In genomic region chr12:55718020-55718419, GRCh38 we compare ENCODE assay signal across 7 cellular contexts. TPM values are rescaled to one million over a fixed set of nuclear protein-coding genes. Genes with fewer than 3 reads are reported as not detected.
DNase-seq lines count a peak whose midpoint lies in the region; TF ChIP-seq lines count a peak whose summit lies in the region.
"Had no signal": no experiment of that assay in that cellular context is flagged by ENCODE, and none has a peak within 500 bp of the region (broad histone marks: within the 10 kb centered on the region; RNA-seq: fewer than 3 reads in every experiment).

No MANE protein-coding gene starts in this region.

- H3K4me1 ChIP-seq in esophagus squamous epithelium: peaks cover 40 to 81% (median 56%) of the 10 kb centered on the region in 3 donors
- H3K4me1 ChIP-seq in suprapubic skin: peaks cover 69% of the 10 kb centered on the region

- intact Hi-C loops in esophagus squamous epithelium (cut with DNase I): no loop called here

- H3K4me3 ChIP-seq in esophagus squamous epithelium: peak overlapping the region in 1 of 4 donors; percentile 89
- H3K4me3 ChIP-seq in suprapubic skin: no peak overlapping the region

- H3K27me3 Mint-ChIP-seq in T-helper 2 cell treated with Interferon-gamma antibody and Interleukin-4, amounts not matched to agents 5 μg/mL and 100 μg/mL, for 36 hours (ENCODE audit: low read depth): peaks cover 6% of the 10 kb centered on the region

- H3K4me3 Mint-ChIP-seq in T-helper 2 cell treated with Interferon-gamma antibody and Interleukin-4, amounts not matched to agents 5 μg/mL and 100 μg/mL, for 36 hours: peak overlapping the region; percentile 95

- no peaks in the 10 kb centered on the region for H3K36me3 Mint-ChIP-seq in T-helper 2 cell treated with Interferon-gamma antibody and Interleukin-4, amounts not matched to agents 5 μg/mL and 100 μg/mL, for 36 hours (ENCODE audit: low read depth)

- peaks cover 0 to 3% (median 0%) of the 10 kb centered on the region in 3 donors for H3K36me3 ChIP-seq in esophagus squamous epithelium
- peaks cover 8% of the 10 kb centered on the region for H3K36me3 ChIP-seq in suprapubic skin

- H3K27ac Mint-ChIP-seq in T-helper 2 cell treated with Interferon-gamma antibody and Interleukin-4, amounts not matched to agents 5 μg/mL and 100 μg/mL, for 36 hours: no peak overlapping the region

- no peak for DNase-seq in T-helper 2 cell treated with Interferon-gamma antibody and Interleukin-4, amounts not matched to agents 5 μg/mL and 100 μg/mL, for 36 hours (ENCODE audit: low spot score)
- DNase-seq in T-helper 2 cell (no peak), esophagus squamous epithelium (lab: John Stamatoyannopoulos, UW) (no peak), suprapubic skin (ENCODE audit: low spot score in 2 of 2) (no peak), GM19240 (ENCODE audit: insufficient read length, low spot score) (no peak), NCI-H1436 treated with DMSO at 0.1 percent for 48 hours (lab: John Stamatoyannopoulos, UW) (no peak)
- DNase-seq: activated CD8-positive, alpha-beta memory T cell treated with anti-CD3 and anti-CD28 coated beads for 24 hours had no signal

- H3K9me3 Mint-ChIP-seq in T-helper 2 cell treated with Interferon-gamma antibody and Interleukin-4, amounts not matched to agents 5 μg/mL and 100 μg/mL, for 36 hours: no peaks in the 10 kb centered on the region

- peaks cover 21% of the 10 kb centered on the region for H3K4me1 Mint-ChIP-seq in T-helper 2 cell treated with Interferon-gamma antibody and Interleukin-4, amounts not matched to agents 5 μg/mL and 100 μg/mL, for 36 hours (ENCODE audit: low read depth)

- no peak for TF ChIP-seq CTCF in esophagus squamous epithelium (IDR thresholded peaks at IDR 0.05)
- no peak for TF ChIP-seq CTCF in suprapubic skin (IDR thresholded peaks at IDR 0.05)

- TF ChIP-seq EP300 in suprapubic skin (IDR thresholded peaks at IDR 0.05): no peak

- no peaks in the 10 kb centered on the region for H3K9me3 ChIP-seq in esophagus squamous epithelium
- H3K9me3 ChIP-seq in suprapubic skin: no peaks in the 10 kb centered on the region

- H3K27ac ChIP-seq in esophagus squamous epithelium (peak overlapping the region; percentile 93 to 98 (median 94)), suprapubic skin (peak overlapping the region; percentile 96)

- H3K27me3 ChIP-seq in esophagus squamous epithelium: no peaks in the 10 kb centered on the region
- no peaks in the 10 kb centered on the region for H3K27me3 ChIP-seq in suprapubic skin

- 47 to 48% methylated on average over 2 to 4 of the region's 4 CpGs for WGBS in esophagus squamous epithelium, 2 donors
- 20% methylated on average over 4 of the region's 4 CpGs for WGBS in suprapubic skin

- TF ChIP-seq POLR2A in esophagus squamous epithelium (IDR thresholded peaks at IDR 0.05): no peak
- no peak for TF ChIP-seq POLR2A in suprapubic skin (IDR thresholded peaks at IDR 0.05)

RNA-seq across cellular contexts. Expression of gene RDH5, which starts 2.2 kb away (rescaled TPM):
- total RNA-seq in esophagus squamous epithelium (10 to 100 TPM in 1 of 4 donors, 1 to 10 TPM in 3; 1.3 to 13.5 (median 4.1) TPM), suprapubic skin (10 to 100 TPM in 2 of 4 donors, 1 to 10 TPM in 2; 5.7 to 15.3 (median 9.5) TPM)

RNA-seq across cellular contexts. Expression of gene BLOC1S1, which starts 2.2 kb away (rescaled TPM):
- total RNA-seq in esophagus squamous epithelium: 100 to 1,000 TPM; 117 to 211 (median 178) TPM
- 100 to 1,000 TPM in 3 of 4 donors, 10 to 100 TPM in 1; 92.7 to 166 (median 139) TPM for total RNA-seq in suprapubic skin

RNA-seq across cellular contexts. Expression of gene ITGA7, which starts 10.3 kb away (rescaled TPM):
- total RNA-seq in esophagus squamous epithelium (10 to 100 TPM in 2 of 4 donors, 1 to 10 TPM in 2; 1.1 to 26.3 (median 10.5) TPM), suprapubic skin (10 to 100 TPM in 3 of 4 donors, 1 to 10 TPM in 1; 9.5 to 20.6 (median 15.8) TPM)

RNA-seq across cellular contexts. Expression of gene CD63, which starts 10.8 kb away (rescaled TPM):
- total RNA-seq in esophagus squamous epithelium: 100 to 1,000 TPM; 144 to 349 (median 264) TPM
- 100 to 1,000 TPM; 176 to 303 (median 193) TPM for total RNA-seq in suprapubic skin

RNA-seq across cellular contexts. Expression of gene GDF11, which starts 24.9 kb away (rescaled TPM):
- total RNA-seq in esophagus squamous epithelium: 1 to 10 TPM in 3 of 4 donors, under 1 TPM in 1; 0.19 to 1.9 (median 1.5) TPM
- total RNA-seq in suprapubic skin: 1 to 10 TPM in 3 of 4 donors, under 1 TPM in 1; 0.68 to 3.8 (median 2.0) TPM
